ENCODE assay signal across 8 cellular contexts in genomic region chr17:50919321-50920040, GRCh38. TPM values are rescaled to one million over a fixed set of nuclear protein-coding genes. Genes with fewer than 3 reads are reported as not detected.
A peak's percentile ranks its signal among the peaks of the same experiment; 100 is the strongest.
DNase-seq lines count a peak whose midpoint lies in the region; ATAC-seq and TF ChIP-seq lines count a peak whose summit lies in the region.

No MANE protein-coding gene starts in this region.

- peak overlapping the region; percentile 68 for H3K4me3 Mint-ChIP-seq in CD4-positive, alpha-beta T cell

- H3K4me1 ChIP-seq in ectodermal cell (ENCODE audit: control insufficient read depth, insufficient read depth, low read length) (peaks cover 51% of the 10 kb centered on the region), Karpas-422 (ENCODE audit: low read length) (peaks cover 9% of the 10 kb centered on the region)

- H3K27me3 ChIP-seq in CD4-positive, alpha-beta T cell (ENCODE audit: control insufficient read depth, insufficient read depth, low read length): no peaks in the 10 kb centered on the region
- H3K27me3 ChIP-seq in ectodermal cell (ENCODE audit: control insufficient read depth, insufficient read depth, low read length, poor library complexity, severe bottlenecking): no peaks in the 10 kb centered on the region
- H3K27me3 ChIP-seq in Karpas-422 (ENCODE audit: low read length): no peaks in the 10 kb centered on the region

- peaks cover 38% of the 10 kb centered on the region for H3K4me1 Mint-ChIP-seq in CD4-positive, alpha-beta T cell (ENCODE audit: low read depth)

- POLR2A ChIA-PET in CD4-positive, alpha-beta T cell (lab: Charles Lee): interaction anchor here (1.0 to 3.8 kb wide), 7 partner anchors 8 to 64 kb away, joined by 3 to 74 read pairs (median 5); partner anchors contain the start of gene TOB1

- no peaks in the 10 kb centered on the region for H3K9me3 ChIP-seq in CD4-positive, alpha-beta T cell (ENCODE audit: control insufficient read depth, low read length)
- no peaks in the 10 kb centered on the region for H3K9me3 ChIP-seq in ectodermal cell (ENCODE audit: control insufficient read depth, low read length)
- H3K9me3 ChIP-seq in Karpas-422 (ENCODE audit: low read length): no peaks in the 10 kb centered on the region

- CTCF ChIA-PET in CD4-positive, alpha-beta T cell (lab: Charles Lee): interaction anchor here (0.5 to 1.2 kb wide), 2 partner anchors 10 to 56 kb away, joined by 3 read pairs; no protein-coding TSS in a partner anchor

- H3K27ac Mint-ChIP-seq in CD4-positive, alpha-beta T cell: peak overlapping the region; percentile 93

- H3K4me3 ChIP-seq in ectodermal cell (ENCODE audit: insufficient read depth, low read depth, low read length) (no peak overlapping the region), lower leg skin (ENCODE audit: low read depth, poor library complexity, severe bottlenecking) (no peak overlapping the region), Karpas-422 (ENCODE audit: low read length) (no peak overlapping the region)

- H3K36me3 ChIP-seq in ectodermal cell (ENCODE audit: control insufficient read depth, insufficient read depth, low read length): no peaks in the 10 kb centered on the region
- no peaks in the 10 kb centered on the region for H3K36me3 ChIP-seq in Karpas-422 (ENCODE audit: insufficient read depth, low read length)

- H3K9ac ChIP-seq in Karpas-422 (ENCODE audit: low read length): no peak overlapping the region

- no peak overlapping the region for H3K4me2 ChIP-seq in Karpas-422 (ENCODE audit: low read depth, low read length, poor library complexity, severe bottlenecking)

- no peaks in the 10 kb centered on the region for H3K27me3 Mint-ChIP-seq in CD4-positive, alpha-beta T cell

- H2AFZ ChIP-seq in Karpas-422 (ENCODE audit: low read length): no peak overlapping the region

- peak; percentile 90 for ATAC-seq in CD4-positive, alpha-beta T cell (ENCODE audit: poor library complexity)
- ATAC-seq in HG02798 (IDR thresholded peaks at IDR 0.05; ENCODE audit: poor library complexity, unreplicated experiment): peak; percentile 60

- no peaks in the 10 kb centered on the region for H4K20me1 ChIP-seq in Karpas-422 (ENCODE audit: insufficient read depth, low read depth, low read length)

- no peaks in the 10 kb centered on the region for H3K36me3 Mint-ChIP-seq in CD4-positive, alpha-beta T cell (ENCODE audit: low read depth)

- no peak for TF ChIP-seq CTCF in CD4-positive, alpha-beta T cell (IDR thresholded peaks at IDR 0.05)
- TF ChIP-seq CTCF in lower leg skin (IDR thresholded peaks at IDR 0.05): no peak

- 18 to 23% methylated on average over 18 of the region's 18 CpGs for WGBS in ectodermal cell, 2 experiments
- 26 to 35% methylated on average over 12 to 15 of the region's 18 CpGs for WGBS in lower leg skin, 2 donors

- peak overlapping the region; percentile 52 for H3K27ac ChIP-seq in CD4-positive, alpha-beta T cell (ENCODE audit: low read depth, low read length)
- peak overlapping the region; percentile 62 for H3K27ac ChIP-seq in ectodermal cell (ENCODE audit: insufficient read depth, low read depth, low read length, poor library complexity, severe bottlenecking)
- H3K27ac ChIP-seq in Karpas-422 (ENCODE audit: low read length): no peak overlapping the region

- no peaks in the 10 kb centered on the region for H3K9me3 Mint-ChIP-seq in CD4-positive, alpha-beta T cell

- DNase-seq in CD4-positive, alpha-beta T cell: peak; percentile 58 to 92 (median 78)
- peak; percentile 97 for DNase-seq in NCI-H526 treated with DMSO at 0.1 percent for 48 hours (lab: John Stamatoyannopoulos, UW)
- peak; percentile 87 for DNase-seq in activated CD8-positive, alpha-beta memory T cell treated with anti-CD3 and anti-CD28 coated beads, Interleukin-2, amount 50 U/mL, for 1 hour (ENCODE audit: extremely low read depth)
- peak; percentile 73 to 94 for DNase-seq in lower leg skin (ENCODE audit: low spot score in 2 of 2)
- peak; percentile 81 for DNase-seq in stimulated activated CD4-positive, alpha-beta T cell treated with anti-CD3 and anti-CD28 coated beads, Interleukin-4, amount 100 ng/mL, for 24 hours
- no peak for DNase-seq in Karpas-422

- intact Hi-C loops in CD4-positive, alpha-beta T cell (cut with DNase I, micrococcal nuclease): loop anchor here in 1 of 2 experiments (1.0 kb wide), 1 partner anchor 9 kb away; no protein-coding TSS in a partner anchor
- intact Hi-C loops in lower leg skin (cut with DNase I; ENCODE audit: low total_unique reads): no loop called here

- H3K79me2 ChIP-seq in Karpas-422 (ENCODE audit: low read length): no peaks in the 10 kb centered on the region

- H3K9me2 ChIP-seq in Karpas-422 (replicated peaks; ENCODE audit: insufficient read depth, low read length): no peaks in the 10 kb centered on the region

- no peak for TF ChIP-seq POLR2A in lower leg skin (IDR thresholded peaks at IDR 0.05)

RNA-seq across cellular contexts. Expression of gene TOB1, which starts 53.3 kb away (rescaled TPM):
- 100 to 1,000 TPM; 419 to 449 TPM for total RNA-seq in CD4-positive, alpha-beta T cell
- polyA plus RNA-seq in ectodermal cell (2013, experiment 1 of 4): 48.7 TPM
- 41.8 TPM for polyA plus RNA-seq in ectodermal cell (2013, experiment 2 of 4)
- 34.3 TPM for polyA plus RNA-seq in ectodermal cell (2013, experiment 3 of 4)
- polyA plus RNA-seq in ectodermal cell (2013, experiment 4 of 4): 37.5 TPM
- 100 to 1,000 TPM; 130 to 156 (median 142) TPM for total RNA-seq in lower leg skin
- 8.2 and 25.9 TPM in 2 replicates for total RNA-seq in Karpas-422 (2014; rRNA removed; shearing (Covaris generic); ENCODE audit: low replicate concordance)
